Comparison of ENCODE assay signal across 1 cellular context in the genomic region with DNA sequence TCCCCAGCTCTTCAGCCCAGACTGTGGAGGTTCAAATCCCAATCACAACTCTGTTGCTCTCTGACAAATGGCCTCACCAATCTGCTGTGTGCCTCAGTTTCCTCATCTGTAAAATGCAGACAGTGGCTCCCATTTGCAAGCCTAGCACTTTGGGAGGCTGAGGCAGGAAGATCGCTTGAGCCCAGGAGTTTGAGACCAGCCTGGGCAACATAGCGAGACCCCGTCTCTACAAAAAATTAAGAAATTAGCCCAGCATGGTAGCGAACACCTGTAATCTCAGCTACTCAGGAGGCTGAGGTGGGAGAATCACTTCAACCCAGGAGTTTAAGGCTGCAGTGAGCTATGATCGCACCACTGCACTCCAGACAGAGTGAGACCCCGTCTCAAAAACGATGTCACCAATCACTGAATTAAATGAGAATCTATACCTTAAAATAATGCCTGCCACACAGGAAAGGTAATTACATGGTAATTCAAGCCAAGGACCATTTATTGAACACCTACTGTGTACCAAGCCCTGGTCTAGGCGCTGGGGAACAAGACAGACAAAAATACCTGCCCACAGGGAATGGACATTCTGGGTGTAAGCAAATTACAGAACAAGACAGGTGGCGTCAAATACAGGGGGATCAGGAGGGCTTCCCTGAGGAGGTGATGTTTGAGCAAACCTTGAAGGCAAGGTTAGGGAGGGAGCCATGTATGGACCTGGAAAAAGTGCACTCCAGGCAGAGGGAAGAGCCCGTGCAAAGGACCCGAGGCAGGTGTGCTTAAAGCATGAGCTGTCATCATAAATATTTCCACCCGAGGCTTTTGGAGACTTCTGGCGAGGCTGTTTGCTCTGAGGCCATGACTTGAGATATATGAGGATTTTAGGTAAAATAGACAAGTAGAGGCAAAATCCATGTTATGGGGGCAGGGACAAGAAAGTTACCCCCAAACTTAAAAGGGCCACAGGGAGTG.
TF ChIP-seq lines count a peak whose summit lies in the region.

No MANE protein-coding gene starts in this region.

TF ChIP-seq in GM23338, 12 proteins besides CTCF, POLR2A, EP300 and RAD21:
- TF ChIP-seq EZH2phosphoT487 (IDR thresholded peaks at IDR 0.05; ENCODE audit: unreplicated experiment) (no peak), EZH2 (IDR thresholded peaks at IDR 0.05; ENCODE audit: low read depth, unreplicated experiment) (no peak), NANOG (IDR thresholded peaks at IDR 0.05; ENCODE audit: borderline replicate concordance) (no peak), CREB1 (CRISPR knock-in tag; IDR thresholded peaks at IDR 0.05; ENCODE audit: low read depth) (no peak), ZNF114 (CRISPR knock-in tag; IDR thresholded peaks at IDR 0.05) (no peak), POLR2AphosphoS5 (IDR thresholded peaks at IDR 0.05; ENCODE audit: low read depth) (no peak), JUNB (IDR thresholded peaks at IDR 0.05; ENCODE audit: unreplicated experiment) (no peak), STAT1 (IDR thresholded peaks at IDR 0.05; ENCODE audit: unreplicated experiment) (no peak), ZNF331 (CRISPR knock-in tag; IDR thresholded peaks at IDR 0.05; ENCODE audit: low read depth) (no peak)
- TF ChIP-seq, protein P1, sequence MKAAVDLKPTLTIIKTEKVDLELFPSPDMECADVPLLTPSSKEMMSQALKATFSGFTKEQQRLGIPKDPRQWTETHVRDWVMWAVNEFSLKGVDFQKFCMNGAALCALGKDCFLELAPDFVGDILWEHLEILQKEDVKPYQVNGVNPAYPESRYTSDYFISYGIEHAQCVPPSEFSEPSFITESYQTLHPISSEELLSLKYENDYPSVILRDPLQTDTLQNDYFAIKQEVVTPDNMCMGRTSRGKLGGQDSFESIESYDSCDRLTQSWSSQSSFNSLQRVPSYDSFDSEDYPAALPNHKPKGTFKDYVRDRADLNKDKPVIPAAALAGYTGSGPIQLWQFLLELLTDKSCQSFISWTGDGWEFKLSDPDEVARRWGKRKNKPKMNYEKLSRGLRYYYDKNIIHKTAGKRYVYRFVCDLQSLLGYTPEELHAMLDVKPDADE (IDR thresholded peaks at IDR 0.05), result no peak
- TF ChIP-seq, protein P2, sequence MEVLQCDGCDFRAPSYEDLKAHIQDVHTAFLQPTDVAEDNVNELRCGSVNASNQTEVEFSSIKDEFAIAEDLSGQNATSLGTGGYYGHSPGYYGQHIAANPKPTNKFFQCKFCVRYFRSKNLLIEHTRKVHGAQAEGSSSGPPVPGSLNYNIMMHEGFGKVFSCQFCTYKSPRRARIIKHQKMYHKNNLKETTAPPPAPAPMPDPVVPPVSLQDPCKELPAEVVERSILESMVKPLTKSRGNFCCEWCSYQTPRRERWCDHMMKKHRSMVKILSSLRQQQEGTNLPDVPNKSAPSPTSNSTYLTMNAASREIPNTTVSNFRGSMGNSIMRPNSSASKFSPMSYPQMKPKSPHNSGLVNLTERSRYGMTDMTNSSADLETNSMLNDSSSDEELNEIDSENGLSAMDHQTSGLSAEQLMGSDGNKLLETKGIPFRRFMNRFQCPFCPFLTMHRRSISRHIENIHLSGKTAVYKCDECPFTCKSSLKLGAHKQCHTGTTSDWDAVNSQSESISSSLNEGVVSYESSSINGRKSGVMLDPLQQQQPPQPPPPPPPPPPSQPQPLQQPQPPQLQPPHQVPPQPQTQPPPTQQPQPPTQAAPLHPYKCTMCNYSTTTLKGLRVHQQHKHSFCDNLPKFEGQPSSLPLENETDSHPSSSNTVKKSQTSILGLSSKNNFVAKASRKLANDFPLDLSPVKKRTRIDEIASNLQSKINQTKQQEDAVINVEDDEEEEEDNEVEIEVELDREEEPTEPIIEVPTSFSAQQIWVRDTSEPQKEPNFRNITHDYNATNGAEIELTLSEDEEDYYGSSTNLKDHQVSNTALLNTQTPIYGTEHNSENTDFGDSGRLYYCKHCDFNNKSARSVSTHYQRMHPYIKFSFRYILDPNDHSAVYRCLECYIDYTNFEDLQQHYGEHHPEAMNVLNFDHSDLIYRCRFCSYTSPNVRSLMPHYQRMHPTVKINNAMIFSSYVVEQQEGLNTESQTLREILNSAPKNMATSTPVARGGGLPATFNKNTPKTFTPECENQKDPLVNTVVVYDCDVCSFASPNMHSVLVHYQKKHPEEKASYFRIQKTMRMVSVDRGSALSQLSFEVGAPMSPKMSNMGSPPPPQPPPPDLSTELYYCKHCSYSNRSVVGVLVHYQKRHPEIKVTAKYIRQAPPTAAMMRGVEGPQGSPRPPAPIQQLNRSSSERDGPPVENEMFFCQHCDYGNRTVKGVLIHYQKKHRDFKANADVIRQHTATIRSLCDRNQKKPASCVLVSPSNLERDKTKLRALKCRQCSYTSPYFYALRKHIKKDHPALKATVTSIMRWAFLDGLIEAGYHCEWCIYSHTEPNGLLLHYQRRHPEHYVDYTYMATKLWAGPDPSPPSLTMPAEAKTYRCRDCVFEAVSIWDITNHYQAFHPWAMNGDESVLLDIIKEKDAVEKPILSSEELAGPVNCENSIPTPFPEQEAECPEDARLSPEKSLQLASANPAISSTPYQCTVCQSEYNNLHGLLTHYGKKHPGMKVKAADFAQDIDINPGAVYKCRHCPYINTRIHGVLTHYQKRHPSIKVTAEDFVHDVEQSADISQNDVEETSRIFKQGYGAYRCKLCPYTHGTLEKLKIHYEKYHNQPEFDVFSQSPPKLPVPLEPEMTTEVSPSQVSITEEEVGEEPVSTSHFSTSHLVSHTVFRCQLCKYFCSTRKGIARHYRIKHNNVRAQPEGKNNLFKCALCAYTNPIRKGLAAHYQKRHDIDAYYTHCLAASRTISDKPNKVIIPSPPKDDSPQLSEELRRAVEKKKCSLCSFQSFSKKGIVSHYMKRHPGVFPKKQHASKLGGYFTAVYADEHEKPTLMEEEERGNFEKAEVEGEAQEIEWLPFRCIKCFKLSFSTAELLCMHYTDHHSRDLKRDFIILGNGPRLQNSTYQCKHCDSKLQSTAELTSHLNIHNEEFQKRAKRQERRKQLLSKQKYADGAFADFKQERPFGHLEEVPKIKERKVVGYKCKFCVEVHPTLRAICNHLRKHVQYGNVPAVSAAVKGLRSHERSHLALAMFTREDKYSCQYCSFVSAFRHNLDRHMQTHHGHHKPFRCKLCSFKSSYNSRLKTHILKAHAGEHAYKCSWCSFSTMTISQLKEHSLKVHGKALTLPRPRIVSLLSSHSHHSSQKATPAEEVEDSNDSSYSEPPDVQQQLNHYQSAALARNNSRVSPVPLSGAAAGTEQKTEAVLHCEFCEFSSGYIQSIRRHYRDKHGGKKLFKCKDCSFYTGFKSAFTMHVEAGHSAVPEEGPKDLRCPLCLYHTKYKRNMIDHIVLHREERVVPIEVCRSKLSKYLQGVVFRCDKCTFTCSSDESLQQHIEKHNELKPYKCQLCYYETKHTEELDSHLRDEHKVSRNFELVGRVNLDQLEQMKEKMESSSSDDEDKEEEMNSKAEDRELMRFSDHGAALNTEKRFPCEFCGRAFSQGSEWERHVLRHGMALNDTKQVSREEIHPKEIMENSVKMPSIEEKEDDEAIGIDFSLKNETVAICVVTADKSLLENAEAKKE (CRISPR knock-in tag; IDR thresholded peaks at IDR 0.05), result no peak
- TF ChIP-seq, protein P3, sequence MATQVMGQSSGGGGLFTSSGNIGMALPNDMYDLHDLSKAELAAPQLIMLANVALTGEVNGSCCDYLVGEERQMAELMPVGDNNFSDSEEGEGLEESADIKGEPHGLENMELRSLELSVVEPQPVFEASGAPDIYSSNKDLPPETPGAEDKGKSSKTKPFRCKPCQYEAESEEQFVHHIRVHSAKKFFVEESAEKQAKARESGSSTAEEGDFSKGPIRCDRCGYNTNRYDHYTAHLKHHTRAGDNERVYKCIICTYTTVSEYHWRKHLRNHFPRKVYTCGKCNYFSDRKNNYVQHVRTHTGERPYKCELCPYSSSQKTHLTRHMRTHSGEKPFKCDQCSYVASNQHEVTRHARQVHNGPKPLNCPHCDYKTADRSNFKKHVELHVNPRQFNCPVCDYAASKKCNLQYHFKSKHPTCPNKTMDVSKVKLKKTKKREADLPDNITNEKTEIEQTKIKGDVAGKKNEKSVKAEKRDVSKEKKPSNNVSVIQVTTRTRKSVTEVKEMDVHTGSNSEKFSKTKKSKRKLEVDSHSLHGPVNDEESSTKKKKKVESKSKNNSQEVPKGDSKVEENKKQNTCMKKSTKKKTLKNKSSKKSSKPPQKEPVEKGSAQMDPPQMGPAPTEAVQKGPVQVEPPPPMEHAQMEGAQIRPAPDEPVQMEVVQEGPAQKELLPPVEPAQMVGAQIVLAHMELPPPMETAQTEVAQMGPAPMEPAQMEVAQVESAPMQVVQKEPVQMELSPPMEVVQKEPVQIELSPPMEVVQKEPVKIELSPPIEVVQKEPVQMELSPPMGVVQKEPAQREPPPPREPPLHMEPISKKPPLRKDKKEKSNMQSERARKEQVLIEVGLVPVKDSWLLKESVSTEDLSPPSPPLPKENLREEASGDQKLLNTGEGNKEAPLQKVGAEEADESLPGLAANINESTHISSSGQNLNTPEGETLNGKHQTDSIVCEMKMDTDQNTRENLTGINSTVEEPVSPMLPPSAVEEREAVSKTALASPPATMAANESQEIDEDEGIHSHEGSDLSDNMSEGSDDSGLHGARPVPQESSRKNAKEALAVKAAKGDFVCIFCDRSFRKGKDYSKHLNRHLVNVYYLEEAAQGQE (IDR thresholded peaks at IDR 0.05; ENCODE audit: unreplicated experiment), result no peak
